ENCODE assay signal across 8 cellular contexts in the genomic region with DNA sequence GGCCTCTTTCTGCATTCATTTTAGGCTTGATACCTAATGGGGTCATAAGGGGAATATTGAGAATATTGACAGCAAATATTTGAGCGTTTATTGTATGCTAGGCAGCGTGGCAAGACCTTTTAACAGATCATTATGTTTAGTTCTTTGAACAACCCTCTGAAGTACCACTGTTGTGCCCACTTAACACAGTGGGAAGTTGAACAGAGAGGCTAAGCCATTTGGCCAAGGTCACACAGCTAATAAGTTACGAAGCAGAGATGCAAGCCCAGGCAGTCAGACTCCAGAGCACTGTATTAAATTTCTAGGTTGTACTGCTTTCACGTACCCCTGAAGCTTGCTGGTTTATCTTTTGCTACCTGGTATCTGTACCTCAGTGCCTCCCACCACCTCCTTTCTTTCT. TPM values are rescaled to one million over a fixed set of nuclear protein-coding genes. Genes with fewer than 3 reads are reported as not detected.
DNase-seq lines count a peak whose midpoint lies in the region; ATAC-seq and TF ChIP-seq lines count a peak whose summit lies in the region.

No MANE protein-coding gene starts in this region.

- H3K4me2 ChIP-seq in fibroblast of lung (ENCODE audit: extremely low read depth, insufficient read depth, low read length), result peak overlapping the region; percentile 99

- DNase-seq in GM06990 (ENCODE audit: extremely low read depth, insufficient read length), result no peak
- DNase-seq in SJCRH30, result no peak
- no peak for DNase-seq in fibroblast of lung (ENCODE audit: low read depth in 2 of 2)
- no peak for DNase-seq in prostate gland (ENCODE audit: low spot score)
- no peak for DNase-seq in C1 segment of cervical spinal cord (lab: John Stamatoyannopoulos, UW)
- no peak for DNase-seq in COLO668 (lab: John Stamatoyannopoulos, UW; ENCODE audit: unreplicated experiment)

- TF ChIP-seq CTCF in GM06990 (IDR thresholded peaks at IDR 0.05; ENCODE audit: insufficient read depth, low read length, poor library complexity, severe bottlenecking) (no peak), fibroblast of lung (conservative IDR thresholded peaks at IDR 0.05 in 1 of 2, IDR thresholded peaks at IDR 0.05 in 1 of 2; ENCODE audit: low read depth in 1 of 2, low read length in 2 of 2) (no peak), prostate gland (IDR thresholded peaks at IDR 0.05) (no peak)

- peaks cover 14% of the 10 kb centered on the region for H4K20me1 ChIP-seq in fibroblast of lung (ENCODE audit: control insufficient read depth, extremely low read depth, insufficient read depth, low read length)

- H3K9me3 ChIP-seq in SJCRH30 (replicated peaks) (no peaks in the 10 kb centered on the region), fibroblast of lung (ENCODE audit: control insufficient read depth, insufficient read depth, low read depth, low read length) (no peaks in the 10 kb centered on the region), prostate gland (no peaks in the 10 kb centered on the region)

- peaks cover 59% of the 10 kb centered on the region for H3K79me2 ChIP-seq in fibroblast of lung (ENCODE audit: control insufficient read depth, insufficient read depth, low read length)

- H3K27ac ChIP-seq in SJCRH30, result peak overlapping the region; percentile 61
- H3K27ac ChIP-seq in fibroblast of lung (ENCODE audit: insufficient read depth, low read length), result peak overlapping the region; percentile 98
- H3K27ac ChIP-seq in prostate gland, result peak overlapping the region; percentile 97

- TF ChIP-seq POLR2A in prostate gland (IDR thresholded peaks at IDR 0.05), result no peak

- intact Hi-C loops in prostate gland (cut with DNase I), result loop anchor here (5.0 kb wide), 2 partner anchors 45 to 65 kb away; no protein-coding TSS in a partner anchor

- peaks cover 8% of the 10 kb centered on the region for H3K4me1 ChIP-seq in SJCRH30
- H3K4me1 ChIP-seq in fibroblast of lung (ENCODE audit: control insufficient read depth, extremely low read depth, insufficient read depth, low read length), result peaks cover 9% of the 10 kb centered on the region
- peaks cover 2% of the 10 kb centered on the region for H3K4me1 ChIP-seq in prostate gland (replicated peaks)

- H3K27me3 ChIP-seq in GM06990 (replicated peaks; ENCODE audit: control insufficient read depth, insufficient read depth, low read length), result no peaks in the 10 kb centered on the region
- H3K27me3 ChIP-seq in SJCRH30, result no peaks in the 10 kb centered on the region
- no peaks in the 10 kb centered on the region for H3K27me3 ChIP-seq in fibroblast of lung (ENCODE audit: control insufficient read depth, insufficient read depth, low read length)
- no peaks in the 10 kb centered on the region for H3K27me3 ChIP-seq in prostate gland (replicated peaks; ENCODE audit: insufficient read depth)

- H3K9ac ChIP-seq in fibroblast of lung (ENCODE audit: insufficient read depth, low read length), result peak overlapping the region; percentile 98

- H3K4me3 ChIP-seq in GM06990 (replicated peaks; ENCODE audit: low read depth, low read length), result peak overlapping the region; percentile 96
- H3K4me3 ChIP-seq in SJCRH30, result peak overlapping the region; percentile 71
- peak overlapping the region; percentile 82 to 98 (median 92) for H3K4me3 ChIP-seq in fibroblast of lung (replicated peaks in 1 of 4; ENCODE audit: control extremely low read depth in 1 of 4, insufficient read depth in 1 of 4, low read depth in 3 of 4, low read length in 4 of 4)
- H3K4me3 ChIP-seq in prostate gland, result peak overlapping the region; percentile 99 to 100

- no peaks in the 10 kb centered on the region for H3K36me3 ChIP-seq in GM06990 (ENCODE audit: control insufficient read depth, insufficient read depth, low read length)
- H3K36me3 ChIP-seq in SJCRH30, result no peaks in the 10 kb centered on the region
- H3K36me3 ChIP-seq in fibroblast of lung (ENCODE audit: control insufficient read depth, insufficient read depth, low read length), result peaks cover 2% of the 10 kb centered on the region
- no peaks in the 10 kb centered on the region for H3K36me3 ChIP-seq in prostate gland

- WGBS in prostate gland, result 20% methylated on average over 4 of the region's 4 CpGs

- no peak overlapping the region for H2AFZ ChIP-seq in fibroblast of lung (ENCODE audit: low read length)

- ATAC-seq in HG02798 (IDR thresholded peaks at IDR 0.05; ENCODE audit: poor library complexity, unreplicated experiment), result no peak
- no peak for ATAC-seq in activated CD4-positive, CD25-positive, alpha-beta regulatory T cell treated with anti-CD3 and anti-CD28 coated beads, Interleukin-2, amount 50 U/mL, for 24 hours

RNA-seq across cellular contexts. Expression of a gene that starts 1.1 kb away (rescaled TPM):
- total RNA-seq in SJCRH30 (2014; rRNA removed; shearing (Covaris generic)), result 74.9 and 83.8 TPM in 2 replicates
- total RNA-seq in fibroblast of lung, result 29.5 and 54.2 TPM in 2 replicates
- polyA plus RNA-seq in fibroblast of lung, result 415 and 479 TPM in 2 replicates
- polyA plus RNA-seq in fibroblast of lung (2012), result 252 and 269 TPM in 2 replicates
- polyA minus RNA-seq in fibroblast of lung (ENCODE audit: low replicate concordance), result 452 and 687 TPM in 2 replicates
- 100 to 1,000 TPM in 1 of 2 donors, 10 to 100 TPM in 1; 88.2 to 125 TPM for total RNA-seq in prostate gland
